ENCODE assay signal across 21 cellular contexts in genomic region chr7:91918356-91918755, GRCh38. TPM values are rescaled to one million over a fixed set of nuclear protein-coding genes. Genes with fewer than 3 reads are reported as not detected.
DNase-seq lines count a peak whose midpoint lies in the region; ATAC-seq, FAIRE-seq and TF ChIP-seq lines count a peak whose summit lies in the region.
"Had no signal": no experiment of that assay in that cellular context is flagged by ENCODE, and none has a peak within 500 bp of the region (broad histone marks: within the 10 kb centered on the region; RNA-seq: fewer than 3 reads in every experiment).

No MANE protein-coding gene starts in this region.

- DNase-seq in HepG2 (ENCODE audit: low spot score) (no peak), right lobe of liver (no peak), EH (ENCODE audit: low read depth) (peak; percentile 46), M059J (ENCODE audit: low read depth) (peak; percentile 10), DMS114 treated with DMSO at 0.1 percent for 48 hours (lab: John Stamatoyannopoulos, UW; ENCODE audit: unreplicated experiment) (no peak), BE2C (no peak)
- DNase-seq: 8988T; ACHN; Caco-2; Calu3; CD4-positive, alpha-beta T cell; CD8-positive, alpha-beta T cell; DMS 273 treated with DMSO at 0.1 percent for 48 hours; DMS79 treated with DMSO at 0.1 percent for 48 hours; EL; GDM1 had no signal

- no peaks in the 10 kb centered on the region for H4K20me1 ChIP-seq in HepG2 (ENCODE audit: insufficient read depth, low read length)
- H4K20me1 ChIP-seq: BLaER1 treated with 17β-estradiol and CSF1 and Interleukin-3, amounts not matched to agents 10 nM and 100 nM had no signal

- no peak overlapping the region for H3K27ac ChIP-seq in HepG2 (ENCODE audit: extremely low read length, insufficient read depth, low read length)
- H3K27ac ChIP-seq in right lobe of liver: no peak overlapping the region
- H3K27ac ChIP-seq: BLaER1 treated with 17β-estradiol and CSF1 and Interleukin-3, amounts not matched to agents 10 nM and 100 nM; C4-2B had no signal

- H3K36me3 ChIP-seq in HepG2 (replicated peaks in 1 of 2; ENCODE audit: control insufficient read depth in 1 of 2, insufficient read depth in 2 of 2, low read length in 2 of 2) (no peaks in the 10 kb centered on the region), right lobe of liver (no peaks in the 10 kb centered on the region), BE2C (no peaks in the 10 kb centered on the region)
- H3K36me3 ChIP-seq: BLaER1 treated with 17β-estradiol and CSF1 and Interleukin-3, amounts not matched to agents 10 nM and 100 nM had no signal

- no peak for TF ChIP-seq CTCF in HepG2 (CRISPR knock-in tag; IDR thresholded peaks at IDR 0.05)
- TF ChIP-seq CTCF in right lobe of liver (IDR thresholded peaks at IDR 0.05): no peak
- TF ChIP-seq CTCF in BE2C (IDR thresholded peaks at IDR 0.05; ENCODE audit: low read depth, low read length): no peak

- peak; percentile 70 for ATAC-seq in HepG2
- ATAC-seq in right lobe of liver: no peak
- ATAC-seq: CD8-positive, alpha-beta T cell; GM12878 had no signal

- H3K4me2 ChIP-seq in HepG2 (ENCODE audit: low read depth, low read length): no peak overlapping the region
- H3K4me2 ChIP-seq: BLaER1 treated with 17β-estradiol and CSF1 and Interleukin-3, amounts not matched to agents 10 nM and 100 nM had no signal

- no peaks in the 10 kb centered on the region for H3K79me2 ChIP-seq in HepG2 (ENCODE audit: insufficient read depth, low read length)

- TF ChIP-seq EP300 in HepG2 (IDR thresholded peaks at IDR 0.05; ENCODE audit: low read depth in 2 of 2, low read length in 2 of 2): no peak
- TF ChIP-seq EP300 in HepG2 (CRISPR knock-in tag; IDR thresholded peaks at IDR 0.05; ENCODE audit: borderline replicate concordance): no peak

- H3K9me3 ChIP-seq in HepG2 (ENCODE audit: low read length): no peaks in the 10 kb centered on the region
- no peaks in the 10 kb centered on the region for H3K9me3 ChIP-seq in right lobe of liver
- no peaks in the 10 kb centered on the region for H3K9me3 ChIP-seq in BE2C
- H3K9me3 ChIP-seq: BLaER1 treated with 17β-estradiol and CSF1 and Interleukin-3, amounts not matched to agents 10 nM and 100 nM; Caco-2 had no signal

- no peak overlapping the region for H3K4me3 ChIP-seq in HepG2 (replicated peaks in 1 of 3; ENCODE audit: insufficient read depth in 1 of 3, low read depth in 2 of 3, low read length in 3 of 3)
- H3K4me3 ChIP-seq in right lobe of liver: no peak overlapping the region
- H3K4me3 ChIP-seq in BE2C (ENCODE audit: low read depth, low read length): no peak overlapping the region
- H3K4me3 ChIP-seq: BLaER1 treated with 17β-estradiol and CSF1 and Interleukin-3, amounts not matched to agents 10 nM and 100 nM; GM12878 had no signal

- peaks cover 6% of the 10 kb centered on the region; the same call in 1 of the 2 replicates for H3K4me1 ChIP-seq in HepG2 (ENCODE audit: insufficient read depth, low read length)
- no peaks in the 10 kb centered on the region for H3K4me1 ChIP-seq in right lobe of liver
- H3K4me1 ChIP-seq in BE2C: no peaks in the 10 kb centered on the region
- H3K4me1 ChIP-seq: Caco-2 had no signal

- no peak for TF ChIP-seq RAD21 in HepG2 (CRISPR knock-in tag; IDR thresholded peaks at IDR 0.05)

- intact Hi-C loops in HepG2 (cut with micrococcal nuclease; ENCODE audit: unreplicated experiment) (no loop called here), right lobe of liver (cut with DNase I) (no loop called here)

- in situ Hi-C loops in HepG2 (cut with HindIII; ENCODE audit: extremely low pct_ligation_motif_present, low pct_unique_long_range_greater_than_20kb): no loop called here

- no peak overlapping the region for H2AFZ ChIP-seq in HepG2 (ENCODE audit: low read length)

- FAIRE-seq in HepG2 (lab: Jason Lieb, UNC): peak; percentile 36
- FAIRE-seq: GM12878, GM12892, GM18507 had no signal

- POLR2A ChIA-PET in HepG2 (lab: Yijun Ruan, JAX): no interaction called here

- H3K27me3 ChIP-seq in HepG2 (ENCODE audit: control insufficient read depth in 1 of 2, insufficient read depth in 2 of 2, low read length in 2 of 2) (no peaks in the 10 kb centered on the region), right lobe of liver (no peaks in the 10 kb centered on the region), BE2C (peaks cover 16% of the 10 kb centered on the region)
- H3K27me3 ChIP-seq: BLaER1 treated with 17β-estradiol and CSF1 and Interleukin-3, amounts not matched to agents 10 nM and 100 nM had no signal

- H3K9ac ChIP-seq in HepG2 (ENCODE audit: insufficient read depth, low read depth, low read length): no peak overlapping the region
- H3K9ac ChIP-seq: BLaER1 treated with 17β-estradiol and CSF1 and Interleukin-3, amounts not matched to agents 10 nM and 100 nM had no signal

- no TSS peak for BruUV-seq in HepG2 (replicated peaks; lab: Mats Ljungman, UMichigan)

- TF ChIP-seq POLR2A in HepG2 (IDR thresholded peaks at IDR 0.05; ENCODE audit: insufficient read depth in 1 of 2, low read depth in 2 of 2, low read length in 2 of 2) (no peak), right lobe of liver (IDR thresholded peaks at IDR 0.05) (no peak)

- 22% methylated on average over 1 of the region's 1 CpG for WGBS in HepG2 (ENCODE audit: low lambda C conversion rate)
- 64% methylated on average over 1 of the region's 1 CpG for WGBS in right lobe of liver (ENCODE audit: insufficient coverage, low coverage, low lambda C conversion rate, missing lambda C conversion rate)

- CTCF ChIA-PET in HepG2 (lab: Yijun Ruan, JAX; ENCODE audit: low intra/inter-chr PET ratio, low total read pairs): no interaction called here

TF ChIP-seq in HepG2, 621 proteins besides CTCF, POLR2A, EP300 and RAD21 (continues in another document):
- TF ChIP-seq ZNF264 (CRISPR knock-in tag; IDR thresholded peaks at IDR 0.05) (peak; percentile 100), CEBPB (IDR thresholded peaks at IDR 0.05; ENCODE audit: borderline replicate concordance, low read depth, low read length) (peak; percentile 59; the same call in 1 of the 2 replicates), FOXA1 (IDR thresholded peaks at IDR 0.05) (no peak), FOXA1 (CRISPR knock-in tag; IDR thresholded peaks at IDR 0.05) (0 out of 2 replicates have a peak, but pooled peaks have one; percentile 31), FOXA3 (CRISPR knock-in tag; IDR thresholded peaks at IDR 0.05) (peak; percentile 29; the same call in 1 of the 2 replicates)

RNA-seq across cellular contexts. Expression of gene AKAP9, which starts 22.3 kb away (rescaled TPM):
- total RNA-seq in HepG2 (2016; rRNA removed; fragmentation: Illumina TruSeq; extraction: Trizol) (33.1 TPM in 2 replicates), right lobe of liver (10 to 100 TPM; 30.9 to 63.7 (median 40.5) TPM)
- total RNA-seq in HepG2 (2016; cell fraction: cytosol; rRNA removed; fragmentation: Illumina TruSeq; extraction: Trizol; ENCODE audit: low read depth): 5.4 and 6.2 TPM in 2 replicates
- total RNA-seq in HepG2 (2016; cell fraction: insoluble cytoplasmic fraction; rRNA removed; fragmentation: Illumina TruSeq; extraction: Trizol): 26.0 and 31.4 TPM in 2 replicates
- total RNA-seq in HepG2 (2016; cell fraction: membrane; rRNA removed; fragmentation: Illumina TruSeq; extraction: Trizol): 9.8 and 10.3 TPM in 2 replicates
- total RNA-seq in HepG2 (2016; cell fraction: nucleus; rRNA removed; fragmentation: Illumina TruSeq; extraction: Trizol): 68.4 and 70.2 TPM in 2 replicates
- 18.7 and 27.6 TPM in 2 replicates for polyA plus RNA-seq in HepG2 (2011; rRNA removed)
- 5.5 and 8.3 TPM in 2 replicates for polyA plus RNA-seq in HepG2 (2011; cell fraction: cytosol; rRNA removed)
- polyA plus RNA-seq in HepG2 (2011; cell fraction: nucleus; rRNA removed): 21.5 and 24.1 TPM in 2 replicates
- 19.9 and 29.3 TPM in 2 replicates for polyA plus RNA-seq in HepG2 (2012)
- 0.90 and 1.5 TPM in 2 replicates for polyA plus RNA-seq in HepG2 (2016; cell fraction: cytosol; fragmentation: Illumina TruSeq; extraction: Trizol; ENCODE audit: low read depth)
- 14.3 and 15.6 TPM in 2 replicates for polyA plus RNA-seq in HepG2 (2016; cell fraction: insoluble cytoplasmic fraction; fragmentation: Illumina TruSeq; extraction: Trizol; ENCODE audit: low read depth)
- polyA plus RNA-seq in HepG2 (2016; cell fraction: membrane; fragmentation: Illumina TruSeq; extraction: Trizol; ENCODE audit: low read depth): 2.3 and 2.7 TPM in 2 replicates
- 48.6 and 50.1 TPM in 2 replicates for polyA plus RNA-seq in HepG2 (2016; cell fraction: nucleus; fragmentation: Illumina TruSeq; extraction: Trizol; ENCODE audit: insufficient read depth, low read depth)
- polyA minus RNA-seq in HepG2 (2011; rRNA and poly(A)+ RNA removed; ENCODE audit: low replicate concordance): 12.9 and 13.7 TPM in 2 replicates
- 29.7 and 37.4 TPM in 2 replicates for polyA minus RNA-seq in HepG2 (2011; cell fraction: cytosol; rRNA and poly(A)+ RNA removed)
- polyA minus RNA-seq in HepG2 (2011; cell fraction: nucleus; rRNA and poly(A)+ RNA removed): 169 and 174 TPM in 2 replicates
- total RNA-seq in M059J (2014; rRNA removed; shearing (Covaris generic)): 8.0 and 18.0 TPM in 2 replicates
- 17.4 TPM for polyA plus RNA-seq in BE2C (2012; ENCODE audit: insufficient read depth, insufficient read length, low read depth)

RNA-seq across cellular contexts. Expression of gene MTERF1, which starts 37.9 kb away (rescaled TPM):
- total RNA-seq in HepG2 (2016; rRNA removed; fragmentation: Illumina TruSeq; extraction: Trizol): 19.3 and 25.2 TPM in 2 replicates
- total RNA-seq in HepG2 (2016; cell fraction: cytosol; rRNA removed; fragmentation: Illumina TruSeq; extraction: Trizol; ENCODE audit: low read depth): 2.0 and 3.7 TPM in 2 replicates
- total RNA-seq in HepG2 (2016; cell fraction: insoluble cytoplasmic fraction; rRNA removed; fragmentation: Illumina TruSeq; extraction: Trizol): 19.2 and 25.5 TPM in 2 replicates
- total RNA-seq in HepG2 (2016; cell fraction: membrane; rRNA removed; fragmentation: Illumina TruSeq; extraction: Trizol): 6.9 and 7.2 TPM in 2 replicates
- total RNA-seq in HepG2 (2016; cell fraction: nucleus; rRNA removed; fragmentation: Illumina TruSeq; extraction: Trizol): 24.2 and 24.8 TPM in 2 replicates
- polyA plus RNA-seq in HepG2 (2011; rRNA removed): 5.5 and 5.8 TPM in 2 replicates
- 1.8 and 4.4 TPM in 2 replicates for polyA plus RNA-seq in HepG2 (2011; cell fraction: cytosol; rRNA removed)
- 3.8 and 8.0 TPM in 2 replicates for polyA plus RNA-seq in HepG2 (2011; cell fraction: nucleus; rRNA removed)
- polyA plus RNA-seq in HepG2 (2012): 6.8 and 8.2 TPM in 2 replicates
- 1.0 and 1.2 TPM in 2 replicates for polyA plus RNA-seq in HepG2 (2016; cell fraction: cytosol; fragmentation: Illumina TruSeq; extraction: Trizol; ENCODE audit: low read depth)
- polyA plus RNA-seq in HepG2 (2016; cell fraction: insoluble cytoplasmic fraction; fragmentation: Illumina TruSeq; extraction: Trizol; ENCODE audit: low read depth): 17.4 and 20.2 TPM in 2 replicates
- polyA plus RNA-seq in HepG2 (2016; cell fraction: membrane; fragmentation: Illumina TruSeq; extraction: Trizol; ENCODE audit: low read depth): 3.2 and 3.4 TPM in 2 replicates
- 23.0 and 24.0 TPM in 2 replicates for polyA plus RNA-seq in HepG2 (2016; cell fraction: nucleus; fragmentation: Illumina TruSeq; extraction: Trizol; ENCODE audit: insufficient read depth, low read depth)
- 6.5 and 7.6 TPM in 2 replicates for polyA minus RNA-seq in HepG2 (2011; rRNA and poly(A)+ RNA removed; ENCODE audit: low replicate concordance)
- 3.7 and 4.7 TPM in 2 replicates for polyA minus RNA-seq in HepG2 (2011; cell fraction: cytosol; rRNA and poly(A)+ RNA removed)
- polyA minus RNA-seq in HepG2 (2011; cell fraction: nucleus; rRNA and poly(A)+ RNA removed): 39.0 and 45.6 TPM in 2 replicates
- total RNA-seq in right lobe of liver: 1 to 10 TPM; 4.9 to 9.9 (median 7.7) TPM
- total RNA-seq in M059J (2014; rRNA removed; shearing (Covaris generic)): 9.3 and 14.7 TPM in 2 replicates
- polyA plus RNA-seq in BE2C (2012; ENCODE audit: insufficient read depth, insufficient read length, low read depth): 9.6 TPM

Comparison
In these comparisons a context has a peak if more than half of its experiments do, and no peak if none do; other contexts are left out.
1. DNase-seq: peak in EH (single experiment) and M059J (single experiment); none in HepG2 (single experiment), right lobe of liver (0 of 3), DMS114 treated with DMSO at 0.1 percent for 48 hours (single experiment) and BE2C (single experiment).